14 cellular contexts compared by ENCODE assay signal in genomic region chr12:68453278-68453677, GRCh38.
"Had no signal": no experiment of that assay in that cellular context is flagged by ENCODE, and none has a peak within 500 bp of the region (broad histone marks: within the 10 kb centered on the region; RNA-seq: fewer than 3 reads in every experiment).

No MANE protein-coding gene starts in this region.

- ATAC-seq: activated CD4-positive, alpha-beta T cell treated with anti-CD3 and anti-CD28 coated beads for 36 hours; activated T-cell treated with anti-CD3 and anti-CD28 coated beads, Interleukin-2, amount 50 U/mL, for 4 hours; gastrocnemius medialis; left lung; stimulated activated naive CD8-positive, alpha-beta T cell treated with anti-CD3 and anti-CD28 coated beads, Interleukin-15, Interleukin-2, amounts not matched to agents 100 U/mL and 50 U/mL, for 24 hours had no signal

- H3K27ac ChIP-seq: coronary artery, gastrocnemius medialis, left lung, ovary, testis, VCaP had no signal

- H3K4me3 Mint-ChIP-seq: activated CD4-positive, alpha-beta T cell treated with anti-CD3 and anti-CD28 coated beads for 36 hours; activated T-cell treated with anti-CD3 and anti-CD28 coated beads, Interleukin-2, amount 50 U/mL, for 4 hours; neural crest cell had no signal

- H3K27me3 Mint-ChIP-seq: activated CD4-positive, alpha-beta T cell treated with anti-CD3 and anti-CD28 coated beads for 36 hours had no signal

- H3K27me3 ChIP-seq: gastrocnemius medialis, left lung, ovary, testis had no signal

- H3K9me3 ChIP-seq: gastrocnemius medialis, left lung, ovary, testis had no signal

- H3K36me3 ChIP-seq: gastrocnemius medialis, left lung, ovary had no signal

- H3K4me3 ChIP-seq: coronary artery, gastrocnemius medialis, left lung, ovary, testis had no signal

- H3K9me3 Mint-ChIP-seq: activated T-cell treated with anti-CD3 and anti-CD28 coated beads, Interleukin-2, amount 50 U/mL, for 4 hours had no signal

- DNase-seq: activated CD4-positive, alpha-beta T cell treated with anti-CD3 and anti-CD28 coated beads for 36 hours; activated T-cell treated with anti-CD3 and anti-CD28 coated beads, Interleukin-2, amount 50 U/mL, for 4 hours; caudate nucleus; effector CD4-positive, alpha-beta T cell; gastrocnemius medialis; left lung; ovary; stimulated activated CD4-positive, alpha-beta T cell treated with anti-CD3 and anti-CD28 coated beads, Interleukin-12 subunit alpha, Interleukin-12 subunit beta, amount 100 ng/mL, for 4 hours; stimulated activated naive CD8-positive, alpha-beta T cell treated with anti-CD3 and anti-CD28 coated beads, Interleukin-15, Interleukin-2, amounts not matched to agents 100 U/mL and 50 U/mL, for 24 hours; testis had no signal

- FAIRE-seq: keratinocyte had no signal
